25 cellular contexts compared by ENCODE assay signal in genomic region chr5:168910874-168911273, GRCh38.
"Had no signal": no experiment of that assay in that cellular context is flagged by ENCODE, and none has a peak within 500 bp of the region (broad histone marks: within the 10 kb centered on the region; RNA-seq: fewer than 3 reads in every experiment).

No MANE protein-coding gene starts in this region.

- DNase-seq: colonic mucosa; cortex of kidney; dermis blood vessel endothelial cell; dorsolateral prefrontal cortex; effector CD4-positive, alpha-beta T cell; effector CD8-positive, alpha-beta T cell; effector memory CD4-positive, alpha-beta T cell; effector memory CD8-positive, alpha-beta T cell; endodermal cell; erythroblast; esophagus squamous epithelium; foreskin fibroblast; foreskin keratinocyte; foreskin melanocyte; gastrocnemius medialis; glutamatergic neuron; head of caudate nucleus; heart left ventricle; heart right ventricle had no signal

- H3K27me3 ChIP-seq: colonic mucosa, esophagus muscularis mucosa, esophagus squamous epithelium, foreskin keratinocyte, gastrocnemius medialis, gastroesophageal sphincter, heart left ventricle, heart right ventricle had no signal

- H3K4me1 ChIP-seq: colonic mucosa, esophagus squamous epithelium, foreskin keratinocyte, gastrocnemius medialis had no signal

- H3K27ac Mint-ChIP-seq: dendritic cell treated with granulocyte-macrophage colony-stimulating factor and Interleukin-4, amounts not matched to agents 40 ng/mL and 50 ng/mL, for 4 days; effector memory CD8-positive, alpha-beta T cell; endodermal cell had no signal

- H3K4me1 Mint-ChIP-seq: endodermal cell had no signal

- H3K36me3 ChIP-seq: colonic mucosa, esophagus muscularis mucosa, esophagus squamous epithelium, gastrocnemius medialis, gastroesophageal sphincter, heart left ventricle, heart right ventricle had no signal

- H3K4me3 Mint-ChIP-seq: dendritic cell treated with granulocyte-macrophage colony-stimulating factor and Interleukin-4, amounts not matched to agents 40 ng/mL and 50 ng/mL, for 4 days; effector memory CD8-positive, alpha-beta T cell; endodermal cell had no signal

- ATAC-seq: effector memory CD8-positive, alpha-beta T cell; esophagus mucosa; foreskin keratinocyte; gastrocnemius medialis; gastroesophageal sphincter; heart left ventricle; heart right ventricle had no signal

- H3K9me3 ChIP-seq: colonic mucosa, esophagus muscularis mucosa, esophagus squamous epithelium, gastrocnemius medialis, gastroesophageal sphincter, heart left ventricle, heart right ventricle had no signal

- H3K4me3 ChIP-seq: colonic mucosa, coronary artery, dorsolateral prefrontal cortex, esophagus muscularis mucosa, esophagus squamous epithelium, gastrocnemius medialis, gastroesophageal sphincter, heart left ventricle, heart right ventricle had no signal

- H3K9me3 Mint-ChIP-seq: dendritic cell treated with granulocyte-macrophage colony-stimulating factor and Interleukin-4, amounts not matched to agents 40 ng/mL and 50 ng/mL, for 4 days; effector memory CD8-positive, alpha-beta T cell; endodermal cell had no signal

- H3K27ac ChIP-seq: colonic mucosa, coronary artery, dorsolateral prefrontal cortex, epithelial cell of prostate, esophagus muscularis mucosa, esophagus squamous epithelium, foreskin keratinocyte, gastrocnemius medialis, gastroesophageal sphincter, heart left ventricle, heart right ventricle had no signal
